17 cellular contexts compared by ENCODE assay signal in the genomic region with DNA sequence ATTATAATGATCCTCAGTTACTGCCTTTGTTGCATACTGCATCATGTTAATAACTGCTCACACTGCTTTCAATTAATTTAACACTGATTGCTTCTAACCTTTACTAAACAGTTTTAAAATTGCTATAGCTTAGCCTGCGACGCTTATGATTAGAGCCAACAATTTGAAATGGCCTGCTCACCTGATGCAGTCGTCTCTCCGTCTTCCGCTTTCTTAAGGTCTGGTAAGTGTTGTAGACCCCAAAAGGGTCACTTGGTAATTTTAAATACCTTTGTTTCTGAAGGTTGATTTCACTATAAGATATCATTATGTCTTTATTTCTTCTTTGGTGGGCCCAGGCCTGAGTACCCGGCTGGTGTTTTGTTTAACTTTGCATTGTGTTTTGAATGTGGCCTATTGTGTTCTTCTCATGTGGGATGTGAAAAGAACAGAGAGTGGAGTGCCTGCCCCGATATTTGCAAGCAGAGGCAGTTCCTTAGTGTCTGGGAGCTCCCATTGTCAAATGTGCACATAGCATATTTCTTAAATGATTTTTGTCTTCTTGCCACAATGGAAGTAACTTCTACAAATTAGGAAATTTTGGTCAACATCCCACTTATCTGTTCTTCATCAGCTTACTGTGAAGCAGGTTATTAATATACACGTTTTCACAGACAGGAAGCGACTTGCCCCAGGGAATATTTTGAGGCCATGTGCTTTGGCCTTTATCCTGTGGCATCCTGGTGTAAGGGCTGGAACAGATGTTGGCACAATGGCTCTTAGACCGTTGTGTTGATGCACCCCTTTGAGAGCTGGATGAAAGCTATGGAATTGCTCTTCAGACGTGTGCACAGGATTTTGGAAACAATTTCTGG. TPM values are rescaled to one million over a fixed set of nuclear protein-coding genes. Genes with fewer than 3 reads are reported as not detected.
DNase-seq lines count a peak whose midpoint lies in the region; ATAC-seq and TF ChIP-seq lines count a peak whose summit lies in the region.
"Had no signal": no experiment of that assay in that cellular context is flagged by ENCODE, and none has a peak within 500 bp of the region (broad histone marks: within the 10 kb centered on the region; RNA-seq: fewer than 3 reads in every experiment).

No MANE protein-coding gene starts in this region.

- WGBS in mesendoderm (ENCODE audit: extremely low coverage, insufficient coverage, low lambda C conversion rate) = no CpG with 5 or more reads among the region's 11 CpGs

- TF ChIP-seq CTCF in AG10803 (conservative IDR thresholded peaks at IDR 0.05; ENCODE audit: low read length) = no peak
- TF ChIP-seq CTCF in GM12865 (IDR thresholded peaks at IDR 0.05; ENCODE audit: insufficient read depth, low read depth, low read length, missing control alignments) = no peak
- TF ChIP-seq CTCF in WTC11 (IDR thresholded peaks at IDR 0.05) = no peak

- H4K5ac ChIP-seq in mesendoderm (ENCODE audit: low read length) = no peak overlapping the region

- CTCF ChIA-PET in WTC11 (lab: Charles Lee) = interaction anchor here (1.3 kb wide), 1 partner anchor 322 kb away, joined by 4 read pairs; no protein-coding TSS in a partner anchor

- no peak overlapping the region; the same call in 1 of the 2 replicates for H3K4me3 Mint-ChIP-seq in WTC11
- H3K4me3 Mint-ChIP-seq in activated T-helper 2 cell treated with anti-CD3 and anti-CD28 coated beads, Interferon-gamma antibody, Interleukin-2, Interleukin-4, amounts not matched to agents 10 μg/mL and 5 μg/mL and 100 μg/mL, durations not matched to agents 14 hours and 24 hours and 36 hours (ENCODE audit: low read depth) = no peak overlapping the region
- H3K4me3 Mint-ChIP-seq: dendritic cell treated with granulocyte-macrophage colony-stimulating factor and Interleukin-4, amounts not matched to agents 40 ng/mL and 50 ng/mL, for 4 days had no signal

- POLR2A ChIA-PET in WTC11 (lab: Charles Lee) = no interaction called here

- H3K56ac ChIP-seq in mesendoderm (ENCODE audit: low read length) = peak overlapping the region; percentile 10

- no peaks in the 10 kb centered on the region for H3K36me3 ChIP-seq in mesendoderm (ENCODE audit: control insufficient read depth, insufficient read depth, low read length)
- H3K36me3 ChIP-seq: right atrium auricular region, SJCRH30 had no signal

- peaks cover 2% of the 10 kb centered on the region for H3K79me2 ChIP-seq in mesendoderm (ENCODE audit: control insufficient read depth, insufficient read depth, low read length)

- H2AK5ac ChIP-seq in mesendoderm (ENCODE audit: low read length) = no peak overlapping the region

- intact Hi-C loops in activated T-helper 2 cell treated with anti-CD3 and anti-CD28 coated beads, Interferon-gamma antibody, Interleukin-2, Interleukin-4, amounts not matched to agents 10 μg/mL and 5 μg/mL and 100 μg/mL, durations not matched to agents 14 hours and 24 hours and 36 hours (cut with micrococcal nuclease) = loop anchor here (5.0 kb wide), 6 partner anchors 248 to 777 kb away; a partner anchor contains a TSS

- no peak overlapping the region for H2BK120ac ChIP-seq in mesendoderm (ENCODE audit: low read depth, low read length)

- no peak overlapping the region for H3K23ac ChIP-seq in mesendoderm (ENCODE audit: low read length)

- no peak overlapping the region for H2BK15ac ChIP-seq in mesendoderm (replicated peaks; ENCODE audit: low read depth)

- H3K27ac Mint-ChIP-seq in WTC11 = peak overlapping the region; percentile 34; the same call in 1 of the 2 replicates
- H3K27ac Mint-ChIP-seq in activated T-helper 2 cell treated with anti-CD3 and anti-CD28 coated beads, Interferon-gamma antibody, Interleukin-2, Interleukin-4, amounts not matched to agents 10 μg/mL and 5 μg/mL and 100 μg/mL, durations not matched to agents 14 hours and 24 hours and 36 hours = no peak overlapping the region
- H3K27ac Mint-ChIP-seq: dendritic cell treated with granulocyte-macrophage colony-stimulating factor and Interleukin-4, amounts not matched to agents 40 ng/mL and 50 ng/mL, for 4 days had no signal

- peaks cover 38% of the 10 kb centered on the region for H3K4me1 Mint-ChIP-seq in WTC11
- peaks cover 28% of the 10 kb centered on the region for H3K4me1 Mint-ChIP-seq in activated T-helper 2 cell treated with anti-CD3 and anti-CD28 coated beads, Interferon-gamma antibody, Interleukin-2, Interleukin-4, amounts not matched to agents 10 μg/mL and 5 μg/mL and 100 μg/mL, durations not matched to agents 14 hours and 24 hours and 36 hours (ENCODE audit: low read depth)

- H3K4me3 ChIP-seq in AG10803 (ENCODE audit: low read length) (no peak overlapping the region), GM12865 (ENCODE audit: low read depth, low read length) (peak overlapping the region; percentile 93), mesendoderm (ENCODE audit: low read length) (no peak overlapping the region)
- H3K4me3 ChIP-seq: lung, right atrium auricular region, SJCRH30 had no signal

- peaks cover 7% of the 10 kb centered on the region for H3K79me1 ChIP-seq in mesendoderm (ENCODE audit: low read length)

- no peaks in the 10 kb centered on the region for H3K27me3 Mint-ChIP-seq in WTC11 (ENCODE audit: low read depth)
- H3K27me3 Mint-ChIP-seq in activated T-helper 2 cell treated with anti-CD3 and anti-CD28 coated beads, Interferon-gamma antibody, Interleukin-2, Interleukin-4, amounts not matched to agents 10 μg/mL and 5 μg/mL and 100 μg/mL, durations not matched to agents 14 hours and 24 hours and 36 hours (ENCODE audit: low read depth) = no peaks in the 10 kb centered on the region
- H3K27me3 Mint-ChIP-seq: dendritic cell treated with granulocyte-macrophage colony-stimulating factor and Interleukin-4, amounts not matched to agents 40 ng/mL and 50 ng/mL, for 4 days had no signal

- no peak for ATAC-seq in WTC11
- no peak for ATAC-seq in GM21717 (IDR thresholded peaks at IDR 0.05; ENCODE audit: unreplicated experiment)
- ATAC-seq: upper lobe of right lung had no signal

- no peaks in the 10 kb centered on the region for H3K36me3 Mint-ChIP-seq in WTC11
- peaks cover 15% of the 10 kb centered on the region for H3K36me3 Mint-ChIP-seq in activated T-helper 2 cell treated with anti-CD3 and anti-CD28 coated beads, Interferon-gamma antibody, Interleukin-2, Interleukin-4, amounts not matched to agents 10 μg/mL and 5 μg/mL and 100 μg/mL, durations not matched to agents 14 hours and 24 hours and 36 hours (ENCODE audit: low read depth)

- H2BK5ac ChIP-seq in mesendoderm (ENCODE audit: low read length) = no peak overlapping the region

- DNase-seq in AG10803 (ENCODE audit: low read depth) (peak; percentile 16), GM12865 (ENCODE audit: low read depth) (peak; percentile 33), WTC11 (ENCODE audit: low spot score) (no peak), mesendoderm (no peak), NCI-H446 (lab: John Stamatoyannopoulos, UW) (no peak), foreskin melanocyte (no peak)
- no peak for DNase-seq in activated T-helper 2 cell treated with anti-CD3 and anti-CD28 coated beads, Interferon-gamma antibody, Interleukin-2, Interleukin-4, amounts not matched to agents 10 μg/mL and 5 μg/mL and 100 μg/mL, durations not matched to agents 14 hours and 24 hours and 36 hours (ENCODE audit: low spot score)
- DNase-seq: activated CD4-positive, alpha-beta T cell treated with anti-CD3 and anti-CD28 coated beads, Interleukin-2, amount 50 U/mL, for 4 hours; activated naive CD4-positive, alpha-beta T cell treated with anti-CD3 and anti-CD28 coated beads, Interleukin-2, amount 50 U/mL, for 16 hours; NCI-H510A treated with DMSO at 0.1 percent for 48 hours; upper lobe of right lung had no signal

- no peak overlapping the region for H3K18ac ChIP-seq in mesendoderm (ENCODE audit: low read length)

- no peak overlapping the region for H3K4me2 ChIP-seq in mesendoderm (ENCODE audit: low read length)

- no peaks in the 10 kb centered on the region for H3K9me3 Mint-ChIP-seq in WTC11
- H3K9me3 Mint-ChIP-seq in activated T-helper 2 cell treated with anti-CD3 and anti-CD28 coated beads, Interferon-gamma antibody, Interleukin-2, Interleukin-4, amounts not matched to agents 10 μg/mL and 5 μg/mL and 100 μg/mL, durations not matched to agents 14 hours and 24 hours and 36 hours = no peaks in the 10 kb centered on the region
- H3K9me3 Mint-ChIP-seq: dendritic cell treated with granulocyte-macrophage colony-stimulating factor and Interleukin-4, amounts not matched to agents 40 ng/mL and 50 ng/mL, for 4 days had no signal

- H3K27me3 ChIP-seq in mesendoderm (ENCODE audit: insufficient read depth, low read length, poor library complexity) = no peaks in the 10 kb centered on the region
- H3K27me3 ChIP-seq: right atrium auricular region, SJCRH30, upper lobe of right lung had no signal

- no peak overlapping the region for H4K8ac ChIP-seq in mesendoderm (ENCODE audit: low read depth, low read length)

- H3K4me1 ChIP-seq in mesendoderm (ENCODE audit: control insufficient read depth, low read depth, low read length) = peaks cover 11% of the 10 kb centered on the region
- H3K4me1 ChIP-seq: SJCRH30 had no signal

- no peak overlapping the region for H3K27ac ChIP-seq in mesendoderm (ENCODE audit: low read depth, low read length)
- H3K27ac ChIP-seq: C4-2B, SJCRH30, upper lobe of right lung had no signal

- H3K4ac ChIP-seq in mesendoderm (ENCODE audit: low read depth, low read length) = no peak overlapping the region

- H3K9ac ChIP-seq in mesendoderm (ENCODE audit: low read length) = no peak overlapping the region

TF ChIP-seq in WTC11, 78 proteins besides CTCF, POLR2A, EP300 and RAD21 (continues in another document):
- no peak for TF ChIP-seq ZNF121 (CRISPR knock-in tag; IDR thresholded peaks at IDR 0.05)
- no peak for TF ChIP-seq ELF4 (CRISPR knock-in tag; IDR thresholded peaks at IDR 0.05; ENCODE audit: low read depth)
- no peak for TF ChIP-seq CREB1 (CRISPR knock-in tag; IDR thresholded peaks at IDR 0.05)
- TF ChIP-seq NFATC4 (CRISPR knock-in tag; IDR thresholded peaks at IDR 0.05) = no peak

RNA-seq across cellular contexts. Expression of a gene that starts 2.9 kb away (rescaled TPM):
- total RNA-seq in WTC11 (2021) = 43.9 to 45.9 TPM (median 44.2 TPM) in 3 replicates
- 21.2 TPM for polyA plus RNA-seq in mesendoderm (2013, experiment 1 of 2)
- polyA plus RNA-seq in mesendoderm (2013, experiment 2 of 2) = 21.2 TPM
- total RNA-seq in activated T-helper 2 cell treated with anti-CD3 and anti-CD28 coated beads, Interferon-gamma antibody, Interleukin-2, Interleukin-4, amounts not matched to agents 10 μg/mL and 5 μg/mL and 100 μg/mL, durations not matched to agents 14 hours and 24 hours and 36 hours = 29.7 and 34.6 TPM in 2 replicates

RNA-seq across cellular contexts. Expression of a gene that starts 3.1 kb away (rescaled TPM):
- 20.5 to 22.3 TPM (median 21.1 TPM) in 3 replicates for total RNA-seq in WTC11 (2021)
- polyA plus RNA-seq in mesendoderm (2013, experiment 1 of 2) = 18.9 TPM
- 17.5 TPM for polyA plus RNA-seq in mesendoderm (2013, experiment 2 of 2)
- 23.9 and 28.7 TPM in 2 replicates for total RNA-seq in activated T-helper 2 cell treated with anti-CD3 and anti-CD28 coated beads, Interferon-gamma antibody, Interleukin-2, Interleukin-4, amounts not matched to agents 10 μg/mL and 5 μg/mL and 100 μg/mL, durations not matched to agents 14 hours and 24 hours and 36 hours

Comparison
In these comparisons a context has a peak if more than half of its experiments do, and no peak if none do; other contexts are left out.
1. DNase-seq: peak in AG10803 (single experiment) and GM12865 (single experiment); none in WTC11 (single experiment), mesendoderm (single experiment), NCI-H446 (0 of 2), activated T-helper 2 cell treated with anti-CD3 and anti-CD28 coated beads, Interferon-gamma antibody, Interleukin-2, Interleukin-4, amounts not matched to agents 10 μg/mL and 5 μg/mL and 100 μg/mL, durations not matched to agents 14 hours and 24 hours and 36 hours (single experiment) and foreskin melanocyte (single experiment).